Comparison of ENCODE assay signal across 27 cellular contexts in the genomic region with DNA sequence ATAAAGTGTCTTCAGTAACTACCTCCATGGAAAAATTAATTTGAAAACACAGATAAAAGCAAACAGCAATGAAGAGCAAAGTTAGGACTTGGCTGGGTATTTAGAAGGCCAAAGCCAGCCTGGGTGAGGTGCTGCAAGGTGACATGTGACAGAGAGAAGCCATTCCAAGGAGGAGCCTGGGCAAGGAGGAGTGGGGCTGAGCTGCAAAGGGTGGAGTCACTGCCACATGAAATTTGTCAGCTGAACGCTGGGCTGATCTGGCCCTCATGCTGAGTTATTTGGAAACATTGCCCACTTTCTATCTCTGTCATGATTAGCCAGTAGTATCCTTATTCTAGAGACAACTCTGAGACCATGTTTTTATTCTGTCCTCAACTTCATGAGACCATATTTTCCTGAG.
DNase-seq lines count a peak whose midpoint lies in the region; ATAC-seq and TF ChIP-seq lines count a peak whose summit lies in the region.
"Had no signal": no experiment of that assay in that cellular context is flagged by ENCODE, and none has a peak within 500 bp of the region (broad histone marks: within the 10 kb centered on the region; RNA-seq: fewer than 3 reads in every experiment).

No MANE protein-coding gene starts in this region.

- 16 to 53% methylated on average over 1 of the region's 1 CpG for WGBS in esophagus, 2 donors

- peak overlapping the region; percentile 56; the same call in 1 of the 2 replicates for H2AFZ ChIP-seq in GM23338

- no peak for ATAC-seq in GM23338
- ATAC-seq: naive thymus-derived CD4-positive, alpha-beta T cell; right lobe of liver; WTC11 had no signal

- H3K9me3 Mint-ChIP-seq in GM23338 = no peaks in the 10 kb centered on the region; the same call in 2 of the 3 replicates
- H3K9me3 Mint-ChIP-seq: activated naive CD4-positive, alpha-beta T cell treated with anti-CD3 and anti-CD28 coated beads for 36 hours; activated T-helper 1 cell treated with anti-CD3 and anti-CD28 coated beads, Interleukin-12 subunit alpha, Interleukin-12 subunit beta, Interleukin-2, Interleukin-4 antibody, amounts not matched to agents 30 ng/mL and 10 ng/mL and 1 ng/mL, durations not matched to agents 14 hours and 24 hours and 36 hours; naive thymus-derived CD4-positive, alpha-beta T cell; WTC11 had no signal

- H3K9me3 ChIP-seq in esophagus (ENCODE audit: control insufficient read depth in 2 of 2, insufficient read depth in 1 of 2, low read depth in 1 of 2, low read length in 1 of 2) = peaks cover 0 to 4% of the 10 kb centered on the region in 2 donors
- H3K9me3 ChIP-seq: BLaER1, neutrophil, right lobe of liver, tibial nerve had no signal

- H3K27me3 Mint-ChIP-seq in GM23338 (ENCODE audit: insufficient read depth, low read depth, poor library complexity) = peaks cover 4% of the 10 kb centered on the region

- no peak for DNase-seq in GM23338 (ENCODE audit: low spot score)
- peak; percentile 35 for DNase-seq in OCI-M1 (lab: John Stamatoyannopoulos, UW)
- DNase-seq in DMS153 (lab: John Stamatoyannopoulos, UW) = no peak
- no peak for DNase-seq in activated CD4-positive, CD25-positive, alpha-beta regulatory T cell (lab: John Stamatoyannopoulos, UW)
- DNase-seq in iPS-NIHi11 (ENCODE audit: low spot score) = no peak
- DNase-seq: activated CD4-positive, alpha-beta T cell treated with anti-CD3 and anti-CD28 coated beads, Interleukin-2, amount 50 U/mL, for 4 hours; activated naive CD4-positive, alpha-beta T cell treated with anti-CD3 and anti-CD28 coated beads for 36 hours; cerebellar nuclear complex; dorsolateral prefrontal cortex; HCEC 1CT; islet precursor cell; midbrain; MV-4-11; naive thymus-derived CD4-positive, alpha-beta T cell; NCI-H146; NCI-H345; NCI-H748 treated with DMSO at 0.1 percent for 48 hours; right lobe of liver; stimulated activated CD4-positive, alpha-beta T cell treated with anti-CD3 and anti-CD28 coated beads, Interleukin-4, amount 100 ng/mL, for 24 hours; T-helper 1 cell had no signal

- no peaks in the 10 kb centered on the region for H3K4me1 Mint-ChIP-seq in GM23338
- H3K4me1 Mint-ChIP-seq: WTC11 had no signal

- H3K36me3 ChIP-seq in GM23338 (ENCODE audit: insufficient read depth) (no peaks in the 10 kb centered on the region), esophagus (ENCODE audit: control insufficient read depth in 2 of 2, insufficient read depth in 2 of 2, low read length in 1 of 2) (no peaks in the 10 kb centered on the region)
- H3K36me3 ChIP-seq: BLaER1, neutrophil, right lobe of liver, tibial nerve had no signal

- peaks cover 4% of the 10 kb centered on the region; the same call in 1 of the 2 replicates for H3K9me2 ChIP-seq in GM23338 (ENCODE audit: insufficient read depth)

- H3F3A ChIP-seq in GM23338 (replicated peaks; ENCODE audit: low read depth) = no peaks in the 10 kb centered on the region

- no peak overlapping the region for H3K4me3 Mint-ChIP-seq in GM23338
- H3K4me3 Mint-ChIP-seq: activated naive CD4-positive, alpha-beta T cell treated with anti-CD3 and anti-CD28 coated beads for 36 hours; activated T-helper 1 cell treated with anti-CD3 and anti-CD28 coated beads, Interleukin-12 subunit alpha, Interleukin-12 subunit beta, Interleukin-2, Interleukin-4 antibody, amounts not matched to agents 30 ng/mL and 10 ng/mL and 1 ng/mL, durations not matched to agents 14 hours and 24 hours and 36 hours; naive thymus-derived CD4-positive, alpha-beta T cell; WTC11 had no signal

- H3K27ac ChIP-seq in GM23338 (ENCODE audit: low read depth) (no peak overlapping the region), esophagus (ENCODE audit: low read depth in 2 of 2, low read length in 1 of 2) (peak overlapping the region; percentile 90 to 93), skin epidermis (peak overlapping the region in 20 of 21 experiments; percentile 14 to 86 (median 80))
- H3K27ac ChIP-seq: BLaER1, dorsolateral prefrontal cortex, neutrophil, right lobe of liver, tibial nerve had no signal

- H3K36me3 Mint-ChIP-seq in GM23338 (ENCODE audit: low read depth) = no peaks in the 10 kb centered on the region
- H3K36me3 Mint-ChIP-seq: WTC11 had no signal

- no peak overlapping the region for H3K27ac Mint-ChIP-seq in GM23338
- H3K27ac Mint-ChIP-seq: activated naive CD4-positive, alpha-beta T cell treated with anti-CD3 and anti-CD28 coated beads for 36 hours; activated T-helper 1 cell treated with anti-CD3 and anti-CD28 coated beads, Interleukin-12 subunit alpha, Interleukin-12 subunit beta, Interleukin-2, Interleukin-4 antibody, amounts not matched to agents 30 ng/mL and 10 ng/mL and 1 ng/mL, durations not matched to agents 14 hours and 24 hours and 36 hours; naive thymus-derived CD4-positive, alpha-beta T cell; WTC11 had no signal

- no peak for TF ChIP-seq CTCF in GM23338 (conservative IDR thresholded peaks at IDR 0.05; ENCODE audit: low read depth in 2 of 2)

- no peak overlapping the region for H3K4me2 ChIP-seq in GM23338
- H3K4me2 ChIP-seq: BLaER1 had no signal

- H3K4me1 ChIP-seq in GM23338 (ENCODE audit: insufficient read depth) (no peaks in the 10 kb centered on the region), esophagus (ENCODE audit: control insufficient read depth in 2 of 2, insufficient read depth in 2 of 2, low read length in 1 of 2) (peaks cover 0 to 23% of the 10 kb centered on the region in 2 donors)
- H3K4me1 ChIP-seq: BLaER1, right lobe of liver, tibial nerve had no signal

- no peaks in the 10 kb centered on the region for H3K27me3 ChIP-seq in GM23338 (ENCODE audit: insufficient read depth)
- no peaks in the 10 kb centered on the region for H3K27me3 ChIP-seq in esophagus (ENCODE audit: control insufficient read depth in 1 of 2, insufficient read depth in 2 of 2, low read length in 2 of 2)
- H3K27me3 ChIP-seq: BLaER1, neutrophil, right lobe of liver, tibial nerve had no signal

- H3K4me3 ChIP-seq in GM23338 (no peak overlapping the region), esophagus (ENCODE audit: low read depth in 1 of 2, low read length in 2 of 2) (no peak overlapping the region), skin epidermis (no peak overlapping the region)
- H3K4me3 ChIP-seq: BLaER1, dorsolateral prefrontal cortex, right lobe of liver, tibial nerve had no signal

- H3K79me2 ChIP-seq in GM23338 (replicated peaks; ENCODE audit: insufficient read depth) = no peaks in the 10 kb centered on the region

- H4K20me1 ChIP-seq in GM23338 (replicated peaks; ENCODE audit: insufficient read depth) = no peaks in the 10 kb centered on the region; the same call in 1 of the 2 replicates
- H4K20me1 ChIP-seq: BLaER1 had no signal

TF ChIP-seq in GM23338, 12 proteins besides CTCF, POLR2A, EP300 and RAD21 (continues in another document):
- TF ChIP-seq CREB1 (CRISPR knock-in tag; IDR thresholded peaks at IDR 0.05; ENCODE audit: low read depth) (no peak), EZH2phosphoT487 (IDR thresholded peaks at IDR 0.05; ENCODE audit: unreplicated experiment) (no peak), JUNB (IDR thresholded peaks at IDR 0.05; ENCODE audit: unreplicated experiment) (no peak), POLR2AphosphoS5 (IDR thresholded peaks at IDR 0.05; ENCODE audit: low read depth) (no peak)
